In the genomic region with DNA sequence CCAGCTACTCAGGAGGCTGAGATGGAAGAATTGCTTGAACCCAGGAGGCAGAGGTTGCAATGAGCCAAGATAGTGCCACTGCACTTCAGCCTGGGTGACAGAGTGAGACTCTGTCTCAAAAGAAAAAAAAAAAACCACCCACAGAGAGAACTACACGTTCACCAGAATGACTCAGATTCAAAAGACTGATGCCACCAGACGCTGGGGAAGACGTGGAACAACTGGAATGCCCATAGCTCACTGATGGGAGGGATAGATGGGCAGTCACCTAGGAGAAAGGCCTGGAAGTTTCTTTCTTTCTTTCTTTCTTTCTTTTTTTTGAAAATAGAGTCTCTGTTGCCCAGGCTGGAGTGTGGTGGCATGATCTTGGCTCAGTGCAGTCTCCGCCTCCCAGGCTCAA, we compare ENCODE assay signal across 1 cellular context.
TF ChIP-seq lines count a peak whose summit lies in the region.

No MANE protein-coding gene starts in this region.

TF ChIP-seq in IMR-90, 13 proteins besides CTCF, POLR2A, EP300 and RAD21:
- TF ChIP-seq NFE2L2 (IDR thresholded peaks at IDR 0.05; ENCODE audit: low read depth, low read length) (no peak), RCOR1 (IDR thresholded peaks at IDR 0.05; ENCODE audit: insufficient replicate concordance, low read length) (no peak), MAFK (IDR thresholded peaks at IDR 0.05; ENCODE audit: low read depth, low read length) (no peak)
